ENCODE assay signal across 8 cellular contexts in the genomic region with DNA sequence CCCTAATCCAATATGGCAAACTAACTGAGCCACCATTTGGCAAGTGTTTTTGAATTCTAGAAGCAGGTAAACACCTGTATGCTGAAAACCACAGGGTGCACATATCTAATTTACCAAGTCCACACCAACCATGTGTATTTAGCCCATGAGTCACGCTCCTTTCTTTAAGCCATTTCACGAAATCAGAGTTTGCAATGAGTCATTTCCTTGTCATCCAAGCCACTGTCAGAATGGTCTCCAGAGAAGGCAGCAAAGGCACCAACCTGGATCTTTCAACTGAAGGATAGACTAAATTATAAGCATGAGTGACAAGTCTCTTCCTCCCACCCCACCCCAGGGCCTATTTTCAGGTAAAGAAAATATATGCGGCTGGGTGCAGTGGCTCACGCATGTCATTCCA.
DNase-seq lines count a peak whose midpoint lies in the region; ATAC-seq and TF ChIP-seq lines count a peak whose summit lies in the region.

No MANE protein-coding gene starts in this region.

- H3K4me3 Mint-ChIP-seq in H9: no peak overlapping the region

- H3K4me3 ChIP-seq in hepatocyte: no peak overlapping the region

- H4K20me1 ChIP-seq in hepatocyte (ENCODE audit: insufficient read depth, poor library complexity, severe bottlenecking) (no peaks in the 10 kb centered on the region), H9 (ENCODE audit: control insufficient read depth, insufficient read depth, insufficient read length) (no peaks in the 10 kb centered on the region)

- CTCF ChIA-PET in RWPE1 (lab: Yijun Ruan, JAX): no interaction called here

- no peak overlapping the region for H2BK20ac ChIP-seq in H9 (ENCODE audit: low read depth, low read length, poor library complexity, severe bottlenecking)

- peaks cover 4% of the 10 kb centered on the region for H3K27me3 Mint-ChIP-seq in H9 (ENCODE audit: low read depth)

- WGBS in hepatocyte (ENCODE audit: low lambda C conversion rate, missing lambda C conversion rate): 61% methylated on average over 4 of the region's 4 CpGs
- WGBS in H9 (ENCODE audit: extremely low coverage, insufficient read length, low lambda C conversion rate): no CpG with 5 or more reads among the region's 4 CpGs

- H2BK120ac ChIP-seq in H9 (ENCODE audit: low read depth, low read length, poor library complexity, severe bottlenecking): no peak overlapping the region

- H4K5ac ChIP-seq in H9 (ENCODE audit: insufficient read length, low read depth, low read length): no peak overlapping the region

- H3K23ac ChIP-seq in H9 (ENCODE audit: insufficient read length, low read depth, low read length): no peak overlapping the region

- ATAC-seq in HG03521 (IDR thresholded peaks at IDR 0.05; ENCODE audit: unreplicated experiment) (no peak), HG03457 (IDR thresholded peaks at IDR 0.05; ENCODE audit: unreplicated experiment) (no peak)

- H3K27me3 ChIP-seq in hepatocyte (no peaks in the 10 kb centered on the region), H9 (ENCODE audit: insufficient read depth, low read length) (no peaks in the 10 kb centered on the region)

- H3K23me2 ChIP-seq in H9 (ENCODE audit: insufficient read length, low read depth, low read length, poor library complexity, severe bottlenecking): no peaks in the 10 kb centered on the region

- H3K9me2 ChIP-seq in hepatocyte (replicated peaks; ENCODE audit: insufficient read depth): no peaks in the 10 kb centered on the region

- no peak overlapping the region for H3K14ac ChIP-seq in H9 (ENCODE audit: insufficient read depth, low read length)

- no peak overlapping the region for H3T11ph ChIP-seq in H9 (ENCODE audit: low read length)

- no peak overlapping the region for H3K4ac ChIP-seq in H9 (ENCODE audit: low read depth, low read length)

- no peak overlapping the region for H2AFZ ChIP-seq in hepatocyte
- H2AFZ ChIP-seq in H9 (ENCODE audit: low read length): no peak overlapping the region

- peak overlapping the region; percentile 51 for H3K27ac ChIP-seq in RWPE1
- no peak overlapping the region for H3K27ac ChIP-seq in hepatocyte
- no peak overlapping the region for H3K27ac ChIP-seq in H9 (ENCODE audit: insufficient read length, low read depth, low read length)

- H3K9me3 Mint-ChIP-seq in H9: no peaks in the 10 kb centered on the region; a peak in 1 of 5 replicates

- H4K91ac ChIP-seq in H9 (ENCODE audit: insufficient read length, low read depth, low read length): no peak overlapping the region

- H3K4me2 ChIP-seq in hepatocyte: no peak overlapping the region
- H3K4me2 ChIP-seq in H9 (ENCODE audit: insufficient read depth, insufficient read length, low read length): no peak overlapping the region

- H3K79me1 ChIP-seq in H9 (ENCODE audit: insufficient read depth, low read depth, low read length, poor library complexity, severe bottlenecking): no peaks in the 10 kb centered on the region

- no peak overlapping the region for H2BK5ac ChIP-seq in H9 (ENCODE audit: insufficient read length, low read length)

- no peak overlapping the region for H4K8ac ChIP-seq in H9 (replicated peaks; ENCODE audit: insufficient read length, low read depth, low read length)

- H3K9ac ChIP-seq in H9 (ENCODE audit: extremely low read depth, insufficient read length, low read length): no peak overlapping the region

- DNase-seq in DMS53 (lab: John Stamatoyannopoulos, UW): peak; percentile 88
- peak; percentile 94 for DNase-seq in H4 (ENCODE audit: low spot score)
- peak; percentile 96 for DNase-seq in RWPE1 (ENCODE audit: low spot score)
- DNase-seq in hepatocyte (ENCODE audit: low spot score): peak; percentile 70
- no peak for DNase-seq in GM19240 (ENCODE audit: insufficient read length, low spot score)
- no peak for DNase-seq in H9

- no peak overlapping the region for H3K56ac ChIP-seq in H9 (ENCODE audit: insufficient read length, low read depth, low read length)

- POLR2A ChIA-PET in RWPE1 (lab: Yijun Ruan, JAX; ENCODE audit: low non-redundant PET): no interaction called here

- H3K79me2 ChIP-seq in hepatocyte (no peaks in the 10 kb centered on the region), H9 (ENCODE audit: insufficient read depth, low read length) (no peaks in the 10 kb centered on the region)

- no peak overlapping the region for H2BK15ac ChIP-seq in H9 (ENCODE audit: low read depth, low read length)

- no peaks in the 10 kb centered on the region for H3K4me1 ChIP-seq in hepatocyte (ENCODE audit: insufficient read depth)
- H3K4me1 ChIP-seq in H9 (ENCODE audit: insufficient read depth, low read length): no peaks in the 10 kb centered on the region; the same call in 1 of the 2 replicates

- H3K18ac ChIP-seq in H9 (ENCODE audit: insufficient read length, low read depth, low read length): no peak overlapping the region

- H3K4me1 Mint-ChIP-seq in H9: peaks cover 0 to 2% of the 10 kb centered on the region in 2 experiments; a peak in 1 of 4 replicates

- no peak for TF ChIP-seq CTCF in RWPE1 (conservative IDR thresholded peaks at IDR 0.05; ENCODE audit: low read depth)
- no peak for TF ChIP-seq CTCF in hepatocyte (IDR thresholded peaks at IDR 0.05; ENCODE audit: poor library complexity)
- TF ChIP-seq CTCF in H9 (conservative IDR thresholded peaks at IDR 0.05): no peak

- H3K9me3 ChIP-seq in hepatocyte (ENCODE audit: low read depth) (no peaks in the 10 kb centered on the region), H9 (ENCODE audit: control insufficient read depth, low read depth, low read length) (no peaks in the 10 kb centered on the region)

- no peak overlapping the region for H2AK5ac ChIP-seq in H9 (ENCODE audit: insufficient read length, low read length)

- H2BK12ac ChIP-seq in H9 (ENCODE audit: insufficient read length, low read depth, low read length): no peak overlapping the region

- no peak overlapping the region; a peak in 1 of 7 replicates for H3K27ac Mint-ChIP-seq in H9

- no peaks in the 10 kb centered on the region for H3K36me3 Mint-ChIP-seq in H9 (ENCODE audit: insufficient read depth in 1 of 3, low read depth in 3 of 3)

- H3K36me3 ChIP-seq in hepatocyte (replicated peaks; ENCODE audit: insufficient read depth, low read depth): no peaks in the 10 kb centered on the region

Comparison
In these comparisons a context has a peak if more than half of its experiments do, and no peak if none do; other contexts are left out.
1. DNase-seq: peak in DMS53 (single experiment), H4 (single experiment), RWPE1 (single experiment) and hepatocyte (single experiment); none in GM19240 (single experiment) and H9 (single experiment).